20 cellular contexts compared by ENCODE assay signal in genomic region chr3:66241466-66241865, GRCh38.
"Had no signal": no experiment of that assay in that cellular context is flagged by ENCODE, and none has a peak within 500 bp of the region (broad histone marks: within the 10 kb centered on the region; RNA-seq: fewer than 3 reads in every experiment).

No MANE protein-coding gene starts in this region.

- ATAC-seq: HepG2 had no signal

- DNase-seq: IMR-90, Karpas-422, KG1, MM.1S, NCI-H1092 treated with DMSO at 0.1 percent for 48 hours, NCI-H1436, NCI-H187, NCI-H2029, NCI-H2081 treated with DMSO at 0.1 percent for 48 hours, NCI-H2171, NCI-H226, NCI-H446, NCI-H510A, NCI-H524 treated with DMSO at 0.1 percent for 48 hours, NCI-H69, NCI-H774, Right ventricle myocardium superior, RPMI8226, SIG-M5 had no signal
